Comparison of ENCODE assay signal across 16 cellular contexts in the genomic region with DNA sequence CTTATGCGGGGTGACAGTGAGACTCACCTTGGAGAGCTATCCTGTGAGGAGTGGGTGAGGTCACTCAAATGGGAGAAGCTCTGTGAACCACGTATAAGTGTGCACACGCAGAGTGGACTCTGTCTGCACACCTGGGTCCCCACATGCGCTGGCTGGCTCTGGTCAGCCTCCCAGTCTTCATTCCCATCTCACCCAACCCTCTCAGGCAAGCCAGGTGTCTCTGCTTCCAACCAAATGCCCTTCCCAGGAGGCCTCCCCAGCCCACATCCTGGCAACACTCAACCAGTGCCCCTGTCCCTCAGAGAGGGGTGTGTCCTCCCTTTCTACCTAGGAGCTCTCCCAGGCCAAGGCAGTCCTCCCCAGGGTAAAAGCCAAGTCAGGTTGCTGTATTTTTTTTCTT. TPM values are rescaled to one million over a fixed set of nuclear protein-coding genes. Genes with fewer than 3 reads are reported as not detected.
DNase-seq lines count a peak whose midpoint lies in the region; ATAC-seq and TF ChIP-seq lines count a peak whose summit lies in the region.
"Had no signal": no experiment of that assay in that cellular context is flagged by ENCODE, and none has a peak within 500 bp of the region (broad histone marks: within the 10 kb centered on the region; RNA-seq: fewer than 3 reads in every experiment).

No MANE protein-coding gene starts in this region.

- H3K4me1 ChIP-seq in testis: no peaks in the 10 kb centered on the region

- CTCF ChIA-PET in activated CD8-positive, alpha-beta memory T cell treated with anti-CD3 and anti-CD28 coated beads, Interleukin-2, amount 10 ng/mL, durations not matched to agents 7 days and 5 days (lab: Charles Lee): interaction anchor here (1.2 to 2.2 kb wide), 3 partner anchors 12 to 34 kb away, joined by 3 to 5 read pairs (median 4); no protein-coding TSS in a partner anchor

- peak; percentile 44 for DNase-seq in activated CD8-positive, alpha-beta memory T cell treated with anti-CD3 and anti-CD28 coated beads, Interleukin-2, amount 50 U/mL, for 48 hours
- DNase-seq in activated CD8-positive, alpha-beta memory T cell treated with anti-CD3 and anti-CD28 coated beads, Interleukin-2, amount 10 ng/mL, durations not matched to agents 7 days and 5 days: no peak
- DNase-seq in NCI-H146 (lab: John Stamatoyannopoulos, UW): peak; percentile 12
- peak in 1 of 10 donors; percentile 27 for DNase-seq in dorsolateral prefrontal cortex
- no peak for DNase-seq in stimulated activated naive CD8-positive, alpha-beta T cell treated with anti-CD3 and anti-CD28 coated beads, Interleukin-15, amount 100 ng/mL, for 72 hours
- no peak for DNase-seq in testis
- DNase-seq: CD8-positive, alpha-beta memory T cell; Karpas-422; MM.1S; NCI-H1105; NCI-H2029; NCI-H524 had no signal

- no peak for ATAC-seq in activated CD8-positive, alpha-beta memory T cell treated with anti-CD3 and anti-CD28 coated beads, Interleukin-2, amount 10 ng/mL, durations not matched to agents 7 days and 5 days
- ATAC-seq in stimulated activated memory B cell treated with anti-CD40 and anti-IgM and Interleukin-4, amounts not matched to agents 10 μg/mL and 1 μg/mL and 100 μg/mL, for 72 hours: peak; percentile 20
- ATAC-seq in HG03442 (IDR thresholded peaks at IDR 0.05; ENCODE audit: unreplicated experiment): no peak
- no peak for ATAC-seq in stimulated activated naive CD8-positive, alpha-beta T cell treated with anti-CD3 and anti-CD28 coated beads, Interleukin-15, amount 100 ng/mL, for 72 hours

- H3K36me3 ChIP-seq in testis (ENCODE audit: low read depth, missing control alignments): no peaks in the 10 kb centered on the region

- TF ChIP-seq CTCF in dorsolateral prefrontal cortex (IDR thresholded peaks at IDR 0.05 in 54 of 56, conservative IDR thresholded peaks at IDR 0.05 in 2 of 56; ENCODE audit: low read depth in 1 of 56, partially characterized antibody in 56 of 56) (no peak), testis (IDR thresholded peaks at IDR 0.05) (no peak)

- intact Hi-C loops in dorsolateral prefrontal cortex (cut with DNase I) (no loop called here), testis (cut with DNase I; ENCODE audit: low total_unique reads) (no loop called here)

- peaks cover 44% of the 10 kb centered on the region for H3K4me1 Mint-ChIP-seq in activated CD8-positive, alpha-beta memory T cell treated with anti-CD3 and anti-CD28 coated beads, Interleukin-2, amount 10 ng/mL, durations not matched to agents 7 days and 5 days
- H3K4me1 Mint-ChIP-seq in stimulated activated memory B cell treated with anti-CD40 and anti-IgM and Interleukin-4, amounts not matched to agents 10 μg/mL and 1 μg/mL and 100 μg/mL, for 72 hours: peaks cover 41% of the 10 kb centered on the region
- H3K4me1 Mint-ChIP-seq in stimulated activated naive CD8-positive, alpha-beta T cell treated with anti-CD3 and anti-CD28 coated beads, Interleukin-15, amount 100 ng/mL, for 72 hours: peaks cover 52% of the 10 kb centered on the region

- no peak for TF ChIP-seq POLR2A in testis (IDR thresholded peaks at IDR 0.05)

- H3K36me3 Mint-ChIP-seq in activated CD8-positive, alpha-beta memory T cell treated with anti-CD3 and anti-CD28 coated beads, Interleukin-2, amount 10 ng/mL, durations not matched to agents 7 days and 5 days: no peaks in the 10 kb centered on the region
- no peaks in the 10 kb centered on the region for H3K36me3 Mint-ChIP-seq in stimulated activated memory B cell treated with anti-CD40 and anti-IgM and Interleukin-4, amounts not matched to agents 10 μg/mL and 1 μg/mL and 100 μg/mL, for 72 hours
- H3K36me3 Mint-ChIP-seq: CD8-positive, alpha-beta memory T cell had no signal

- H3K9me3 ChIP-seq in testis: no peaks in the 10 kb centered on the region

- no peaks in the 10 kb centered on the region for H3K9me3 Mint-ChIP-seq in activated CD8-positive, alpha-beta memory T cell treated with anti-CD3 and anti-CD28 coated beads, Interleukin-2, amount 10 ng/mL, durations not matched to agents 7 days and 5 days (ENCODE audit: low read depth)
- H3K9me3 Mint-ChIP-seq in stimulated activated memory B cell treated with anti-CD40 and anti-IgM and Interleukin-4, amounts not matched to agents 10 μg/mL and 1 μg/mL and 100 μg/mL, for 72 hours: no peaks in the 10 kb centered on the region
- H3K9me3 Mint-ChIP-seq in stimulated activated naive CD8-positive, alpha-beta T cell treated with anti-CD3 and anti-CD28 coated beads, Interleukin-15, amount 100 ng/mL, for 72 hours: no peaks in the 10 kb centered on the region
- H3K9me3 Mint-ChIP-seq: CD8-positive, alpha-beta memory T cell had no signal

- no peaks in the 10 kb centered on the region for H3K27me3 ChIP-seq in dorsolateral prefrontal cortex
- H3K27me3 ChIP-seq in testis: no peaks in the 10 kb centered on the region

- H3K4me3 Mint-ChIP-seq in activated CD8-positive, alpha-beta memory T cell treated with anti-CD3 and anti-CD28 coated beads, Interleukin-2, amount 10 ng/mL, durations not matched to agents 7 days and 5 days: no peak overlapping the region
- H3K4me3 Mint-ChIP-seq in stimulated activated memory B cell treated with anti-CD40 and anti-IgM and Interleukin-4, amounts not matched to agents 10 μg/mL and 1 μg/mL and 100 μg/mL, for 72 hours: no peak overlapping the region
- H3K4me3 Mint-ChIP-seq in stimulated activated naive CD8-positive, alpha-beta T cell treated with anti-CD3 and anti-CD28 coated beads, Interleukin-15, amount 100 ng/mL, for 72 hours: no peak overlapping the region
- H3K4me3 Mint-ChIP-seq: CD8-positive, alpha-beta memory T cell had no signal

- H3K4me3 ChIP-seq in dorsolateral prefrontal cortex: no peak overlapping the region
- H3K4me3 ChIP-seq in testis: no peak overlapping the region

- WGBS in testis, 2 donors: 87 to 90% methylated on average over 4 of the region's 4 CpGs

- peak overlapping the region in 31 of 59 donors; percentile 78 to 99 (median 97) for H3K27ac ChIP-seq in dorsolateral prefrontal cortex
- no peak overlapping the region for H3K27ac ChIP-seq in testis

- H3K27ac Mint-ChIP-seq in activated CD8-positive, alpha-beta memory T cell treated with anti-CD3 and anti-CD28 coated beads, Interleukin-2, amount 10 ng/mL, durations not matched to agents 7 days and 5 days: no peak overlapping the region
- H3K27ac Mint-ChIP-seq in stimulated activated memory B cell treated with anti-CD40 and anti-IgM and Interleukin-4, amounts not matched to agents 10 μg/mL and 1 μg/mL and 100 μg/mL, for 72 hours: no peak overlapping the region
- H3K27ac Mint-ChIP-seq in stimulated activated naive CD8-positive, alpha-beta T cell treated with anti-CD3 and anti-CD28 coated beads, Interleukin-15, amount 100 ng/mL, for 72 hours: no peak overlapping the region

- peaks cover 11% of the 10 kb centered on the region for H3K27me3 Mint-ChIP-seq in activated CD8-positive, alpha-beta memory T cell treated with anti-CD3 and anti-CD28 coated beads, Interleukin-2, amount 10 ng/mL, durations not matched to agents 7 days and 5 days
- H3K27me3 Mint-ChIP-seq in stimulated activated memory B cell treated with anti-CD40 and anti-IgM and Interleukin-4, amounts not matched to agents 10 μg/mL and 1 μg/mL and 100 μg/mL, for 72 hours: no peaks in the 10 kb centered on the region
- H3K27me3 Mint-ChIP-seq in stimulated activated naive CD8-positive, alpha-beta T cell treated with anti-CD3 and anti-CD28 coated beads, Interleukin-15, amount 100 ng/mL, for 72 hours: peaks cover 9% of the 10 kb centered on the region

RNA-seq across cellular contexts. Expression of gene PI16, which starts 8.0 kb away (rescaled TPM):
- total RNA-seq in activated CD8-positive, alpha-beta memory T cell treated with anti-CD3 and anti-CD28 coated beads, Interleukin-2, amount 10 ng/mL, durations not matched to agents 7 days and 5 days: 1 to 10 TPM in 1 of 2 experiments, under 1 TPM in 1; 0.37 to 2.0 TPM
- total RNA-seq in dorsolateral prefrontal cortex (10 to 100 TPM in 99 of 120 experiments, 1 to 10 TPM in 21; 3.1 to 69.5 (median 16.1) TPM), testis (10 to 100 TPM in 1 of 2 donors, 1 to 10 TPM in 1; 9.8 to 24.7 TPM)
- polyA plus RNA-seq in testis (ENCODE audit: insufficient read depth, low read depth, low replicate concordance): 79.3 TPM
- total RNA-seq: A673, RPMI7951 had no signal

RNA-seq across cellular contexts. Expression of gene MTCH1, which starts 39.5 kb away (rescaled TPM):
- 100 to 1,000 TPM; 125 to 167 TPM for total RNA-seq in activated CD8-positive, alpha-beta memory T cell treated with anti-CD3 and anti-CD28 coated beads, Interleukin-2, amount 10 ng/mL, durations not matched to agents 7 days and 5 days
- 100 to 1,000 TPM; 246 to 500 (median 376) TPM for total RNA-seq in dorsolateral prefrontal cortex
- 100 to 1,000 TPM; 227 to 316 TPM for total RNA-seq in testis
- 157 TPM for polyA plus RNA-seq in testis (ENCODE audit: insufficient read depth, low read depth, low replicate concordance)

RNA-seq across cellular contexts. Expression of gene FGD2, which starts 58.9 kb away (rescaled TPM):
- total RNA-seq in activated CD8-positive, alpha-beta memory T cell treated with anti-CD3 and anti-CD28 coated beads, Interleukin-2, amount 10 ng/mL, durations not matched to agents 7 days and 5 days: 10 to 100 TPM; 15.6 to 26.3 TPM
- total RNA-seq in dorsolateral prefrontal cortex: 10 to 100 TPM in 98 of 120 experiments, 1 to 10 TPM in 22; 5.1 to 40.1 (median 14.1) TPM
- total RNA-seq in testis: 10 to 100 TPM in 1 of 2 donors, 1 to 10 TPM in 1; 7.0 to 16.0 TPM
- 5.8 TPM for polyA plus RNA-seq in testis (ENCODE audit: insufficient read depth, low read depth, low replicate concordance)
- total RNA-seq: A673, RPMI7951 had no signal

Comparison
In these comparisons a context has a peak if more than half of its experiments do, and no peak if none do; other contexts are left out.
1. DNase-seq: peak in activated CD8-positive, alpha-beta memory T cell treated with anti-CD3 and anti-CD28 coated beads, Interleukin-2, amount 50 U/mL, for 48 hours (single experiment) and NCI-H146 (single experiment); none in activated CD8-positive, alpha-beta memory T cell treated with anti-CD3 and anti-CD28 coated beads, Interleukin-2, amount 10 ng/mL, durations not matched to agents 7 days and 5 days (single experiment), stimulated activated naive CD8-positive, alpha-beta T cell treated with anti-CD3 and anti-CD28 coated beads, Interleukin-15, amount 100 ng/mL, for 72 hours (0 of 2) and testis (single experiment).
2. H3K27ac ChIP-seq: peak in dorsolateral prefrontal cortex (31 of 59); none in testis (0 of 2).